ENCODE assay signal across 8 cellular contexts in genomic region chr19:47231215-47232054, GRCh38. TPM values are rescaled to one million over a fixed set of nuclear protein-coding genes. Genes with fewer than 3 reads are reported as not detected.
A peak's percentile ranks its signal among the peaks of the same experiment; 100 is the strongest.
DNase-seq lines count a peak whose midpoint lies in the region; ATAC-seq and TF ChIP-seq lines count a peak whose summit lies in the region.

No MANE protein-coding gene starts in this region.

- DNase-seq in NCI-H2029 (lab: John Stamatoyannopoulos, UW) (peak; percentile 20), NCI-H2029 treated with DMSO at 0.1 percent for 48 hours (lab: John Stamatoyannopoulos, UW) (no peak), RPMI7951 (ENCODE audit: low read depth) (peak; percentile 73), activated gamma-delta T cell (lab: John Stamatoyannopoulos, UW) (peak; percentile 97), foreskin fibroblast (peak; percentile 90 to 96), neural crest cell (ENCODE audit: low read depth, low spot score) (peak; percentile 67)
- DNase-seq in stimulated activated naive CD8-positive, alpha-beta T cell treated with anti-CD3 and anti-CD28 coated beads, Interleukin-15, amount 100 ng/mL, for 72 hours, result peak; percentile 93 to 95

- H3K4me1 Mint-ChIP-seq in neural crest cell, result peaks cover 26% of the 10 kb centered on the region
- H3K4me1 Mint-ChIP-seq in stimulated activated naive CD8-positive, alpha-beta T cell treated with anti-CD3 and anti-CD28 coated beads, Interleukin-15, amount 100 ng/mL, for 72 hours, result peaks cover 30% of the 10 kb centered on the region

- peak overlapping the region; percentile 57 for H3K27ac Mint-ChIP-seq in neural crest cell (ENCODE audit: unreplicated experiment)
- peak overlapping the region; percentile 86 to 95 for H3K27ac Mint-ChIP-seq in stimulated activated naive CD8-positive, alpha-beta T cell treated with anti-CD3 and anti-CD28 coated beads, Interleukin-15, amount 100 ng/mL, for 72 hours

- H3K4me3 Mint-ChIP-seq in neural crest cell, result peak overlapping the region; percentile 83
- peak overlapping the region; percentile 72 to 91 for H3K4me3 Mint-ChIP-seq in stimulated activated naive CD8-positive, alpha-beta T cell treated with anti-CD3 and anti-CD28 coated beads, Interleukin-15, amount 100 ng/mL, for 72 hours

- peak overlapping the region; percentile 36 to 52 for H3K4me3 ChIP-seq in foreskin fibroblast (ENCODE audit: low read depth in 1 of 2, low read length in 2 of 2)

- no peaks in the 10 kb centered on the region for H3K9me3 Mint-ChIP-seq in neural crest cell
- H3K9me3 Mint-ChIP-seq in stimulated activated naive CD8-positive, alpha-beta T cell treated with anti-CD3 and anti-CD28 coated beads, Interleukin-15, amount 100 ng/mL, for 72 hours, result no peaks in the 10 kb centered on the region

- ATAC-seq in HG03432 (IDR thresholded peaks at IDR 0.05; ENCODE audit: unreplicated experiment), result peak; percentile 34
- ATAC-seq in stimulated activated naive CD8-positive, alpha-beta T cell treated with anti-CD3 and anti-CD28 coated beads, Interleukin-15, amount 100 ng/mL, for 72 hours, result peak; percentile 63

- H3K27me3 Mint-ChIP-seq in neural crest cell (ENCODE audit: low read depth), result peaks cover 9% of the 10 kb centered on the region
- H3K27me3 Mint-ChIP-seq in stimulated activated naive CD8-positive, alpha-beta T cell treated with anti-CD3 and anti-CD28 coated beads, Interleukin-15, amount 100 ng/mL, for 72 hours, result no peaks in the 10 kb centered on the region

- TF ChIP-seq CTCF in foreskin fibroblast (IDR thresholded peaks at IDR 0.05; ENCODE audit: low read depth, low read length) (no peak), neural crest cell (conservative IDR thresholded peaks at IDR 0.05) (no peak)

- no peaks in the 10 kb centered on the region for H3K36me3 Mint-ChIP-seq in neural crest cell (ENCODE audit: low read depth)

RNA-seq across cellular contexts. Expression of gene BBC3, which starts 0.4 kb away (rescaled TPM):
- 1.8 and 2.2 TPM in 2 replicates for total RNA-seq in RPMI7951 (2014; rRNA removed; shearing (Covaris generic))
- 6.1 and 6.3 TPM in 2 replicates for total RNA-seq in neural crest cell

RNA-seq across cellular contexts. Expression of gene CCDC9, which starts 24.9 kb away (rescaled TPM):
- total RNA-seq in RPMI7951 (2014; rRNA removed; shearing (Covaris generic)), result 3.2 and 6.5 TPM in 2 replicates
- 24.6 and 26.1 TPM in 2 replicates for total RNA-seq in neural crest cell

RNA-seq across cellular contexts. Expression of gene INAFM1, which starts 43.2 kb away (rescaled TPM):
- 1.8 and 1.9 TPM in 2 replicates for total RNA-seq in RPMI7951 (2014; rRNA removed; shearing (Covaris generic))
- total RNA-seq in neural crest cell, result 10.2 and 10.6 TPM in 2 replicates
